In the genomic region with DNA sequence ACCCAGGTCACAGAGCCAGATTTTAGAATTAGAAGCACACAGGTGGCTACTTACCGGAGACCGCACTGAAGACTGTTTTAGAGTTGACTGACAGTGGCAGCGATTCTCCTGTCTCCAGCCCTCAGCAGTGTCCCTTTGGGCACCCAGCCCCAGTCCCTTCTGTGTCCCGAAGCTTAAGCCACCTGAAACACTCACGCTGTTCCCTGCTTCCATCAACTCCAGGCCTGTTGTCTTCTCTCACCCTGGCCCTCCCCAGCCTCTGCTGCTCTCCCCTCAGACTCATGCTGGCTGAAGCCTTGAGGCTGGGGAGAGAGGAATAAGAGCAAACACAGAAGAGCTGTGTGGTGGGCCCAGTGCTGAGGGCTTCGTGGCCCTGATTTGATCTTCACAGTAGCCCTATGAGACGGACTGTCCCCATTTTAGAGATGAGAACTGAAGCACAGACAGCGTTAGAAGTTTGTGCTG, we compare ENCODE assay signal across 1 cellular context.
TF ChIP-seq lines count a peak whose summit lies in the region.

No MANE protein-coding gene starts in this region.

TF ChIP-seq in HepG2, 621 proteins besides CTCF, POLR2A, EP300 and RAD21:
- TF ChIP-seq ZSCAN21 (CRISPR knock-in tag; IDR thresholded peaks at IDR 0.05; ENCODE audit: borderline replicate concordance) (0 out of 2 replicates have a peak, but pooled peaks have one; percentile 35), RBM22 (optimal IDR thresholded peaks at IDR 0.05; ENCODE audit: low read length) (peak; percentile 85), U2AF1 (optimal IDR thresholded peaks at IDR 0.05; ENCODE audit: low read depth, low read length) (peak; percentile 19), ZNF274 (CRISPR knock-in tag; IDR thresholded peaks at IDR 0.05) (0 out of 2 replicates have a peak, but pooled peaks have one; percentile 55), ZNF598 (CRISPR knock-in tag; IDR thresholded peaks at IDR 0.05; ENCODE audit: borderline replicate concordance) (0 out of 2 replicates have a peak, but pooled peaks have one; percentile 56)
- TF ChIP-seq, protein P1, sequence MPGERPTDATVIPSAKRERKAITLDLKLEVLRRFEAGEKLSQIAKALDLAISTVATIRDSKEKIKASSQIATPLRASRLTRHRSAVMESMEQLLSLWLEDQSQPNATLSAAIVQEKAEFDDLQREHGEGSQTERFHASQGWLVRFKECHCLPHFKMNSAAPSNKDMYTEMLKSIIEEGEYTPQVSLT (CRISPR knock-in tag; IDR thresholded peaks at IDR 0.05; ENCODE audit: borderline replicate concordance, low read depth) = no peak
